In the genomic region with DNA sequence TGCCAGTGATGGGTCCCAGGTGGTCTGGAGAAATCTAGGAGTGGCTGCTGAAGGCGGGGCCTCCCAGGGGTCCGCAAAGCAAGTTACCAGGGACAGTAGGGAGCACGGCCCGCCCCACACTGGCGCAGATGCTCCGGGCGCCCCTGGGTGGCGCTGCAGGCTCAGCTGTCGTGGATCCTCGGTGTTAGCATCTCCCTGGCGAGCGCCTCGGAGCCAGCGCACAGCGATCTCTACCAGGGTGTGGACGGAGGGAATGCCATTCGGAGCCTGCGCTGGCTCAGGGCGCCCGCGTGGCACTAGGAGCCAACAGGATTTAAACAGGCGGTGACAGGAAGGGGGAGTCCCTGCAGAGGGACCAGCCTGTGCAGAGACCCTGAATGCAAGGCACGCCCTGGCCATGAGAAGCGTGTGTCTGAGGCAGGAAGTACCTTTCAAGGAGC, we compare ENCODE assay signal across 1 cellular context.
TF ChIP-seq lines count a peak whose summit lies in the region.

No MANE protein-coding gene starts in this region.

TF ChIP-seq in HepG2, 621 proteins besides CTCF, POLR2A, EP300 and RAD21 (continued from another document and continues in another):
- TF ChIP-seq, protein P1, sequence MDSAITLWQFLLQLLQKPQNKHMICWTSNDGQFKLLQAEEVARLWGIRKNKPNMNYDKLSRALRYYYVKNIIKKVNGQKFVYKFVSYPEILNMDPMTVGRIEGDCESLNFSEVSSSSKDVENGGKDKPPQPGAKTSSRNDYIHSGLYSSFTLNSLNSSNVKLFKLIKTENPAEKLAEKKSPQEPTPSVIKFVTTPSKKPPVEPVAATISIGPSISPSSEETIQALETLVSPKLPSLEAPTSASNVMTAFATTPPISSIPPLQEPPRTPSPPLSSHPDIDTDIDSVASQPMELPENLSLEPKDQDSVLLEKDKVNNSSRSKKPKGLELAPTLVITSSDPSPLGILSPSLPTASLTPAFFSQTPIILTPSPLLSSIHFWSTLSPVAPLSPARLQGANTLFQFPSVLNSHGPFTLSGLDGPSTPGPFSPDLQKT (CRISPR knock-in tag; IDR thresholded peaks at IDR 0.05; ENCODE audit: borderline replicate concordance) = no peak
- TF ChIP-seq ELF3 (CRISPR knock-in tag; IDR thresholded peaks at IDR 0.05) = peak; percentile 33; the same call in 1 of the 2 replicates
- TF ChIP-seq IRF2 (CRISPR knock-in tag; IDR thresholded peaks at IDR 0.05) = 0 out of 2 replicates have a peak, but pooled peaks have one; percentile 55
- TF ChIP-seq ZNF331 (CRISPR knock-in tag; IDR thresholded peaks at IDR 0.05) = 0 out of 2 replicates have a peak, but pooled peaks have one; percentile 20
- TF ChIP-seq, protein P2, sequence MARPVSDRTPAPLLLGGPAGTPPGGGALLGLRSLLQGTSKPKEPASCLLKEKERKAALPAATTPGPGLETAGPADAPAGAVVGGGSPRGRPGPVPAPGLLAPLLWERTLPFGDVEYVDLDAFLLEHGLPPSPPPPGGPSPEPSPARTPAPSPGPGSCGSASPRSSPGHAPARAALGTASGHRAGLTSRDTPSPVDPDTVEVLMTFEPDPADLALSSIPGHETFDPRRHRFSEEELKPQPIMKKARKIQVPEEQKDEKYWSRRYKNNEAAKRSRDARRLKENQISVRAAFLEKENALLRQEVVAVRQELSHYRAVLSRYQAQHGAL (CRISPR knock-in tag; IDR thresholded peaks at IDR 0.05; ENCODE audit: not compliant biosample characterization) = no peak
- no peak for TF ChIP-seq ZBTB8A (CRISPR knock-in tag; IDR thresholded peaks at IDR 0.05; ENCODE audit: borderline replicate concordance, low read depth)
- no peak for TF ChIP-seq ZNF232 (CRISPR knock-in tag; IDR thresholded peaks at IDR 0.05; ENCODE audit: borderline replicate concordance)
- TF ChIP-seq ZNF678 (CRISPR knock-in tag; IDR thresholded peaks at IDR 0.05) = no peak
- peak; percentile 23; the same call in 1 of the 2 replicates for TF ChIP-seq SMAD1 (CRISPR knock-in tag; IDR thresholded peaks at IDR 0.05; ENCODE audit: borderline replicate concordance, low read depth)
- 0 out of 2 replicates have a peak, but pooled peaks have one; percentile 22 for TF ChIP-seq SOX5 (CRISPR knock-in tag; IDR thresholded peaks at IDR 0.05; ENCODE audit: borderline replicate concordance)
- TF ChIP-seq, protein P3, sequence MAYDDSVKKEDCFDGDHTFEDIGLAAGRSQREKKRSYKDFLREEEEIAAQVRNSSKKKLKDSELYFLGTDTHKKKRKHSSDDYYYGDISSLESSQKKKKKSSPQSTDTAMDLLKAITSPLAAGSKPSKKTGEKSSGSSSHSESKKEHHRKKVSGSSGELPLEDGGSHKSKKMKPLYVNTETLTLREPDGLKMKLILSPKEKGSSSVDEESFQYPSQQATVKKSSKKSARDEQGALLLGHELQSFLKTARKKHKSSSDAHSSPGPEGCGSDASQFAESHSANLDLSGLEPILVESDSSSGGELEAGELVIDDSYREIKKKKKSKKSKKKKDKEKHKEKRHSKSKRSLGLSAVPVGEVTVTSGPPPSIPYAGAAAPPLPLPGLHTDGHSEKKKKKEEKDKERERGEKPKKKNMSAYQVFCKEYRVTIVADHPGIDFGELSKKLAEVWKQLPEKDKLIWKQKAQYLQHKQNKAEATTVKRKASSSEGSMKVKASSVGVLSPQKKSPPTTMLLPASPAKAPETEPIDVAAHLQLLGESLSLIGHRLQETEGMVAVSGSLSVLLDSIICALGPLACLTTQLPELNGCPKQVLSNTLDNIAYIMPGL (CRISPR knock-in tag; IDR thresholded peaks at IDR 0.05; ENCODE audit: borderline replicate concordance in 1 of 2, low read depth in 1 of 2) = peak; percentile 58 to 85; a peak in 2 of 4 replicates
- TF ChIP-seq, protein P4, sequence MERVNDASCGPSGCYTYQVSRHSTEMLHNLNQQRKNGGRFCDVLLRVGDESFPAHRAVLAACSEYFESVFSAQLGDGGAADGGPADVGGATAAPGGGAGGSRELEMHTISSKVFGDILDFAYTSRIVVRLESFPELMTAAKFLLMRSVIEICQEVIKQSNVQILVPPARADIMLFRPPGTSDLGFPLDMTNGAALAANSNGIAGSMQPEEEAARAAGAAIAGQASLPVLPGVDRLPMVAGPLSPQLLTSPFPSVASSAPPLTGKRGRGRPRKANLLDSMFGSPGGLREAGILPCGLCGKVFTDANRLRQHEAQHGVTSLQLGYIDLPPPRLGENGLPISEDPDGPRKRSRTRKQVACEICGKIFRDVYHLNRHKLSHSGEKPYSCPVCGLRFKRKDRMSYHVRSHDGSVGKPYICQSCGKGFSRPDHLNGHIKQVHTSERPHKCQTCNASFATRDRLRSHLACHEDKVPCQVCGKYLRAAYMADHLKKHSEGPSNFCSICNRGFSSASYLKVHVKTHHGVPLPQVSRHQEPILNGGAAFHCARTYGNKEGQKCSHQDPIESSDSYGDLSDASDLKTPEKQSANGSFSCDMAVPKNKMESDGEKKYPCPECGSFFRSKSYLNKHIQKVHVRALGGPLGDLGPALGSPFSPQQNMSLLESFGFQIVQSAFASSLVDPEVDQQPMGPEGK (CRISPR knock-in tag; IDR thresholded peaks at IDR 0.05) = peak; percentile 50
- 0 out of 2 replicates have a peak, but pooled peaks have one; percentile 1 for TF ChIP-seq HDAC2 (CRISPR knock-in tag; IDR thresholded peaks at IDR 0.05)
- TF ChIP-seq KDM5B (CRISPR knock-in tag; IDR thresholded peaks at IDR 0.05; ENCODE audit: borderline replicate concordance) = 0 out of 2 replicates have a peak, but pooled peaks have one; percentile 39
- TF ChIP-seq ARNT2 (CRISPR knock-in tag; IDR thresholded peaks at IDR 0.05; ENCODE audit: low read depth) = 0 out of 2 replicates have a peak, but pooled peaks have one; percentile 42
- peak; percentile 89 for TF ChIP-seq XRCC5 (optimal IDR thresholded peaks at IDR 0.05; ENCODE audit: low read length)
- TF ChIP-seq, protein P5, sequence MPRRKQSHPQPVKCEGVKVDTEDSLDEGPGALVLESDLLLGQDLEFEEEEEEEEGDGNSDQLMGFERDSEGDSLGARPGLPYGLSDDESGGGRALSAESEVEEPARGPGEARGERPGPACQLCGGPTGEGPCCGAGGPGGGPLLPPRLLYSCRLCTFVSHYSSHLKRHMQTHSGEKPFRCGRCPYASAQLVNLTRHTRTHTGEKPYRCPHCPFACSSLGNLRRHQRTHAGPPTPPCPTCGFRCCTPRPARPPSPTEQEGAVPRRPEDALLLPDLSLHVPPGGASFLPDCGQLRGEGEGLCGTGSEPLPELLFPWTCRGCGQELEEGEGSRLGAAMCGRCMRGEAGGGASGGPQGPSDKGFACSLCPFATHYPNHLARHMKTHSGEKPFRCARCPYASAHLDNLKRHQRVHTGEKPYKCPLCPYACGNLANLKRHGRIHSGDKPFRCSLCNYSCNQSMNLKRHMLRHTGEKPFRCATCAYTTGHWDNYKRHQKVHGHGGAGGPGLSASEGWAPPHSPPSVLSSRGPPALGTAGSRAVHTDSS (CRISPR knock-in tag; conservative IDR thresholded peaks at IDR 0.05) = 0 out of 2 replicates have a peak, but pooled peaks have one; percentile 71
- 0 out of 2 replicates have a peak, but pooled peaks have one; percentile 49 for TF ChIP-seq MAZ (IDR thresholded peaks at IDR 0.05; ENCODE audit: borderline replicate concordance, low read depth, low read length)
- peak; percentile 58; the same call in 1 of the 2 replicates for TF ChIP-seq MAZ (CRISPR knock-in tag; IDR thresholded peaks at IDR 0.05; ENCODE audit: low read depth)
- TF ChIP-seq, protein P6, sequence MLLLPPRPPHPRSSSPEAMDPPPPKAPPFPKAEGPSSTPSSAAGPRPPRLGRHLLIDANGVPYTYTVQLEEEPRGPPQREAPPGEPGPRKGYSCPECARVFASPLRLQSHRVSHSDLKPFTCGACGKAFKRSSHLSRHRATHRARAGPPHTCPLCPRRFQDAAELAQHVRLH (CRISPR knock-in tag; IDR thresholded peaks at IDR 0.05; ENCODE audit: borderline replicate concordance, low read depth) = peak; percentile 51; the same call in 1 of the 2 replicates
- no peak for TF ChIP-seq ZSCAN21 (CRISPR knock-in tag; IDR thresholded peaks at IDR 0.05; ENCODE audit: borderline replicate concordance)
- peak; percentile 56 for TF ChIP-seq SALL1 (CRISPR knock-in tag; IDR thresholded peaks at IDR 0.05)
- TF ChIP-seq ZNF501 (CRISPR knock-in tag; IDR thresholded peaks at IDR 0.05) = peak; percentile 66; the same call in 1 of the 2 replicates
- TF ChIP-seq MXD4 (CRISPR knock-in tag; IDR thresholded peaks at IDR 0.05) = peak; percentile 48; the same call in 1 of the 2 replicates
- TF ChIP-seq HOXA3 (CRISPR knock-in tag; IDR thresholded peaks at IDR 0.05) = 0 out of 2 replicates have a peak, but pooled peaks have one; percentile 19
- 0 out of 2 replicates have a peak, but pooled peaks have one; percentile 42 for TF ChIP-seq THAP11 (CRISPR knock-in tag; IDR thresholded peaks at IDR 0.05)
- TF ChIP-seq CREB1 (IDR thresholded peaks at IDR 0.05) = no peak
- no peak for TF ChIP-seq CREB1 (CRISPR knock-in tag; IDR thresholded peaks at IDR 0.05)
- TF ChIP-seq, protein P7, sequence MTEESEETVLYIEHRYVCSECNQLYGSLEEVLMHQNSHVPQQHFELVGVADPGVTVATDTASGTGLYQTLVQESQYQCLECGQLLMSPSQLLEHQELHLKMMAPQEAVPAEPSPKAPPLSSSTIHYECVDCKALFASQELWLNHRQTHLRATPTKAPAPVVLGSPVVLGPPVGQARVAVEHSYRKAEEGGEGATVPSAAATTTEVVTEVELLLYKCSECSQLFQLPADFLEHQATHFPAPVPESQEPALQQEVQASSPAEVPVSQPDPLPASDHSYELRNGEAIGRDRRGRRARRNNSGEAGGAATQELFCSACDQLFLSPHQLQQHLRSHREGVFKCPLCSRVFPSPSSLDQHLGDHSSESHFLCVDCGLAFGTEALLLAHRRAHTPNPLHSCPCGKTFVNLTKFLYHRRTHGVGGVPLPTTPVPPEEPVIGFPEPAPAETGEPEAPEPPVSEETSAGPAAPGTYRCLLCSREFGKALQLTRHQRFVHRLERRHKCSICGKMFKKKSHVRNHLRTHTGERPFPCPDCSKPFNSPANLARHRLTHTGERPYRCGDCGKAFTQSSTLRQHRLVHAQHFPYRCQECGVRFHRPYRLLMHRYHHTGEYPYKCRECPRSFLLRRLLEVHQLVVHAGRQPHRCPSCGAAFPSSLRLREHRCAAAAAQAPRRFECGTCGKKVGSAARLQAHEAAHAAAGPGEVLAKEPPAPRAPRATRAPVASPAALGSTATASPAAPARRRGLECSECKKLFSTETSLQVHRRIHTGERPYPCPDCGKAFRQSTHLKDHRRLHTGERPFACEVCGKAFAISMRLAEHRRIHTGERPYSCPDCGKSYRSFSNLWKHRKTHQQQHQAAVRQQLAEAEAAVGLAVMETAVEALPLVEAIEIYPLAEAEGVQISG (CRISPR knock-in tag; IDR thresholded peaks at IDR 0.05) = peak; percentile 37; the same call in 1 of the 2 replicates
- peak; percentile 74; the same call in 1 of the 2 replicates for TF ChIP-seq KDM2A (CRISPR knock-in tag; IDR thresholded peaks at IDR 0.05; ENCODE audit: borderline replicate concordance, low read depth)
- TF ChIP-seq MLLT10 (CRISPR knock-in tag; IDR thresholded peaks at IDR 0.05) = no peak
- 0 out of 2 replicates have a peak, but pooled peaks have one; percentile 52 for TF ChIP-seq ZNF772 (CRISPR knock-in tag; IDR thresholded peaks at IDR 0.05)
- 0 out of 2 replicates have a peak, but pooled peaks have one; percentile 24 for TF ChIP-seq ZFY (CRISPR knock-in tag; IDR thresholded peaks at IDR 0.05)
- 0 out of 2 replicates have a peak, but pooled peaks have one; percentile 24 for TF ChIP-seq TGIF2 (CRISPR knock-in tag; IDR thresholded peaks at IDR 0.05)
- TF ChIP-seq, protein P8, sequence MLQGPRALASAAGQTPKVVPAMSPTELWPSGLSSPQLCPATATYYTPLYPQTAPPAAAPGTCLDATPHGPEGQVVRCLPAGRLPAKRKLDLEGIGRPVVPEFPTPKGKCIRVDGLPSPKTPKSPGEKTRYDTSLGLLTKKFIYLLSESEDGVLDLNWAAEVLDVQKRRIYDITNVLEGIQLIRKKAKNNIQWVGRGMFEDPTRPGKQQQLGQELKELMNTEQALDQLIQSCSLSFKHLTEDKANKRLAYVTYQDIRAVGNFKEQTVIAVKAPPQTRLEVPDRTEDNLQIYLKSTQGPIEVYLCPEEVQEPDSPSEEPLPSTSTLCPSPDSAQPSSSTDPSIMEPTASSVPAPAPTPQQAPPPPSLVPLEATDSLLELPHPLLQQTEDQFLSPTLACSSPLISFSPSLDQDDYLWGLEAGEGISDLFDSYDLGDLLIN (CRISPR knock-in tag; IDR thresholded peaks at IDR 0.05; ENCODE audit: borderline replicate concordance) = 0 out of 2 replicates have a peak, but pooled peaks have one; percentile 57
- TF ChIP-seq NONO (IDR thresholded peaks at IDR 0.05) = no peak
- 0 out of 2 replicates have a peak, but pooled peaks have one; percentile 25 for TF ChIP-seq NONO (CRISPR knock-in tag; conservative IDR thresholded peaks at IDR 0.05)
- TF ChIP-seq BHLHE40 (IDR thresholded peaks at IDR 0.05; ENCODE audit: low read length) = peak; percentile 25; the same call in 1 of the 2 replicates
- no peak for TF ChIP-seq ZNF333 (CRISPR knock-in tag; IDR thresholded peaks at IDR 0.05; ENCODE audit: borderline replicate concordance)
- no peak for TF ChIP-seq KDM6A (CRISPR knock-in tag; IDR thresholded peaks at IDR 0.05; ENCODE audit: low read depth)
- TF ChIP-seq AKAP8 (CRISPR knock-in tag; IDR thresholded peaks at IDR 0.05) = no peak
- TF ChIP-seq GATAD1 (CRISPR knock-in tag; IDR thresholded peaks at IDR 0.05) = 0 out of 2 replicates have a peak, but pooled peaks have one; percentile 25
- 0 out of 2 replicates have a peak, but pooled peaks have one; percentile 50 for TF ChIP-seq DNMT1 (CRISPR knock-in tag; IDR thresholded peaks at IDR 0.05)
- 0 out of 2 replicates have a peak, but pooled peaks have one; percentile 53 for TF ChIP-seq ZSCAN31 (CRISPR knock-in tag; IDR thresholded peaks at IDR 0.05; ENCODE audit: low read depth)
- TF ChIP-seq CREM (IDR thresholded peaks at IDR 0.05) = no peak
- TF ChIP-seq CREM (CRISPR knock-in tag; IDR thresholded peaks at IDR 0.05) = no peak
- TF ChIP-seq, protein P9, sequence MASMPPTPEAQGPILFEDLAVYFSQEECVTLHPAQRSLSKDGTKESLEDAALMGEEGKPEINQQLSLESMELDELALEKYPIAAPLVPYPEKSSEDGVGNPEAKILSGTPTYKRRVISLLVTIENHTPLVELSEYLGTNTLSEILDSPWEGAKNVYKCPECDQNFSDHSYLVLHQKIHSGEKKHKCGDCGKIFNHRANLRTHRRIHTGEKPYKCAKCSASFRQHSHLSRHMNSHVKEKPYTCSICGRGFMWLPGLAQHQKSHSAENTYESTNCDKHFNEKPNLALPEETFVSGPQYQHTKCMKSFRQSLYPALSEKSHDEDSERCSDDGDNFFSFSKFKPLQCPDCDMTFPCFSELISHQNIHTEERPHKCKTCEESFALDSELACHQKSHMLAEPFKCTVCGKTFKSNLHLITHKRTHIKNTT (CRISPR knock-in tag; IDR thresholded peaks at IDR 0.05) = 0 out of 2 replicates have a peak, but pooled peaks have one; percentile 55
- TF ChIP-seq NR2C2 (CRISPR knock-in tag; IDR thresholded peaks at IDR 0.05; ENCODE audit: borderline replicate concordance) = no peak
- TF ChIP-seq, protein P10, sequence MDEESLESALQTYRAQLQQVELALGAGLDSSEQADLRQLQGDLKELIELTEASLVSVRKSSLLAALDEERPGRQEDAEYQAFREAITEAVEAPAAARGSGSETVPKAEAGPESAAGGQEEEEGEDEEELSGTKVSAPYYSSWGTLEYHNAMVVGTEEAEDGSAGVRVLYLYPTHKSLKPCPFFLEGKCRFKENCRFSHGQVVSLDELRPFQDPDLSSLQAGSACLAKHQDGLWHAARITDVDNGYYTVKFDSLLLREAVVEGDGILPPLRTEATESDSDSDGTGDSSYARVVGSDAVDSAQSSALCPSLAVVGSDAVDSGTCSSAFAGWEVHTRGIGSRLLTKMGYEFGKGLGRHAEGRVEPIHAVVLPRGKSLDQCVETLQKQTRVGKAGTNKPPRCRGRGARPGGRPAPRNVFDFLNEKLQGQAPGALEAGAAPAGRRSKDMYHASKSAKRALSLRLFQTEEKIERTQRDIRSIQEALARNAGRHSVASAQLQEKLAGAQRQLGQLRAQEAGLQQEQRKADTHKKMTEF (CRISPR knock-in tag; IDR thresholded peaks at IDR 0.05) = peak; percentile 36; the same call in 1 of the 2 replicates
